Comparison of ENCODE assay signal across 10 cellular contexts in the genomic region with DNA sequence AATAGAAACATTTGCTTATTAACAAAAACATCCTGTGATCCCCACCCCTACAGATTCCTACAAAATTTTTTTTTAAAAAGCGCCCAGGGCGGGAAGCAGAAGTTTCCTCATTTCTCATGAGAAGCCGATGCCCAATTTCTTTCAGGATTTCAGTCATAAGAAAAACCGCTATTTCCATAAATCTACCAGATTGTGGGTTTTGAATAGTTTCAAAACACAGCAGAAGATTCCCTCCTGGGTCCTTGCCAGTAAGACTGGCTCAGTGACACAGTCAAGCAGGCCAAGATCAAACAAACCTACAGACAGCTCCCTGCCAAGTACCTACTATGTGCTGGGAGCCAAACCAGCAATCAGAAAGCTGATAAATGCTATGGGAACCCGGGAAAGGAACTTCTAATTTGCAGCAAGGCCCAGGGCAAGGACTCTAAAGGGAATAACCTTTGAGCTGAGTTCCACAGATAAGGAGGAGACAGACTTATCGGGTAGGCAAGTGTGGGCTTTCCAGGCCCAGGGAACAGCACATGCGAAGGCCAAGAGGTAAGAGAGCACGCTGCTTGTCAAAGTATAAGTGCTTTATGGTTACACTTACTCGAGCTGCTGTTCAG.
DNase-seq lines count a peak whose midpoint lies in the region; ATAC-seq and TF ChIP-seq lines count a peak whose summit lies in the region.
"Had no signal": no experiment of that assay in that cellular context is flagged by ENCODE, and none has a peak within 500 bp of the region (broad histone marks: within the 10 kb centered on the region; RNA-seq: fewer than 3 reads in every experiment).

No MANE protein-coding gene starts in this region.

- peaks cover 74 to 85% of the 10 kb centered on the region in 2 donors for H3K4me1 Mint-ChIP-seq in natural killer cell treated with Interleukin-12 subunit alpha and Interleukin-12 subunit beta and Interleukin-15 and Interleukin-18, amount 100 ng/mL, for 72 hours (ENCODE audit: low read depth in 2 of 2)

- TF ChIP-seq CTCF in GM12865 (IDR thresholded peaks at IDR 0.05; ENCODE audit: insufficient read depth, low read depth, low read length, missing control alignments) (no peak), adrenal gland (IDR thresholded peaks at IDR 0.05) (no peak)

- H3K9me3 ChIP-seq in adrenal gland (replicated peaks in 1 of 3) = no peaks in the 10 kb centered on the region
- H3K9me3 ChIP-seq: body of pancreas had no signal

- H3K36me3 ChIP-seq in adrenal gland (replicated peaks in 1 of 2) = no peaks in the 10 kb centered on the region

- DNase-seq in GM12865 (ENCODE audit: low read depth) (peak; percentile 58), adrenal gland (no peak), NCI-H524 treated with DMSO at 0.1 percent for 48 hours (lab: John Stamatoyannopoulos, UW) (no peak), NCI-H510A (lab: John Stamatoyannopoulos, UW) (no peak)
- DNase-seq in activated naive CD4-positive, alpha-beta T cell treated with anti-CD3 and anti-CD28 coated beads, Interleukin-2, amount 50 U/mL, for 72 hours (ENCODE audit: low spot score in 2 of 2) = no peak
- no peak for DNase-seq in natural killer cell treated with Interleukin-12 subunit alpha and Interleukin-12 subunit beta and Interleukin-15 and Interleukin-18, amount 100 ng/mL, for 72 hours (ENCODE audit: low spot score)
- DNase-seq: body of pancreas, NCI-H1436 had no signal

- no peaks in the 10 kb centered on the region for H3K27me3 ChIP-seq in adrenal gland
- H3K27me3 ChIP-seq: body of pancreas had no signal

- H3K27ac Mint-ChIP-seq in activated naive CD4-positive, alpha-beta T cell treated with anti-CD3 and anti-CD28 coated beads, Interleukin-2, amount 50 U/mL, for 72 hours = peak overlapping the region; percentile 78 to 94
- H3K27ac Mint-ChIP-seq in natural killer cell treated with Interleukin-12 subunit alpha and Interleukin-12 subunit beta and Interleukin-15 and Interleukin-18, amount 100 ng/mL, for 72 hours = peak overlapping the region; percentile 92 to 93

- peak overlapping the region; percentile 88 for H3K4me3 Mint-ChIP-seq in natural killer cell treated with Interleukin-12 subunit alpha and Interleukin-12 subunit beta and Interleukin-15 and Interleukin-18, amount 100 ng/mL, for 72 hours

- WGBS in adrenal gland, 4 donors = 64 to 72% (median 69%) methylated on average over 9 of the region's 9 CpGs

- H3K9me3 Mint-ChIP-seq in activated naive CD4-positive, alpha-beta T cell treated with anti-CD3 and anti-CD28 coated beads, Interleukin-2, amount 50 U/mL, for 72 hours = no peaks in the 10 kb centered on the region
- H3K9me3 Mint-ChIP-seq in natural killer cell treated with Interleukin-12 subunit alpha and Interleukin-12 subunit beta and Interleukin-15 and Interleukin-18, amount 100 ng/mL, for 72 hours = no peaks in the 10 kb centered on the region

- TF ChIP-seq POLR2A in adrenal gland (IDR thresholded peaks at IDR 0.05) = no peak

- H3K36me3 Mint-ChIP-seq in activated naive CD4-positive, alpha-beta T cell treated with anti-CD3 and anti-CD28 coated beads, Interleukin-2, amount 50 U/mL, for 72 hours = peaks cover under 1 to 29% of the 10 kb centered on the region in 2 donors
- no peaks in the 10 kb centered on the region for H3K36me3 Mint-ChIP-seq in natural killer cell treated with Interleukin-12 subunit alpha and Interleukin-12 subunit beta and Interleukin-15 and Interleukin-18, amount 100 ng/mL, for 72 hours

- no peak overlapping the region for H3K27ac ChIP-seq in adrenal gland

- peak overlapping the region; percentile 62 for H3K4me3 ChIP-seq in GM12865 (ENCODE audit: low read depth, low read length)
- no peak overlapping the region for H3K4me3 ChIP-seq in adrenal gland
- H3K4me3 ChIP-seq: body of pancreas had no signal

- ATAC-seq in HG03097 (IDR thresholded peaks at IDR 0.05; ENCODE audit: low FRiP score, unreplicated experiment) (peak; percentile 10), GM18858 (IDR thresholded peaks at IDR 0.05; ENCODE audit: unreplicated experiment) (no peak)
- ATAC-seq in activated naive CD4-positive, alpha-beta T cell treated with anti-CD3 and anti-CD28 coated beads, Interleukin-2, amount 50 U/mL, for 72 hours = peak; percentile 18 to 39
- no peak for ATAC-seq in natural killer cell treated with Interleukin-12 subunit alpha and Interleukin-12 subunit beta and Interleukin-15 and Interleukin-18, amount 100 ng/mL, for 72 hours
- ATAC-seq: body of pancreas had no signal

- H3K4me1 ChIP-seq in adrenal gland (replicated peaks in 1 of 2) = no peaks in the 10 kb centered on the region

- intact Hi-C loops in adrenal gland (cut with DNase I) = no loop called here

- H3K27me3 Mint-ChIP-seq in natural killer cell treated with Interleukin-12 subunit alpha and Interleukin-12 subunit beta and Interleukin-15 and Interleukin-18, amount 100 ng/mL, for 72 hours = no peaks in the 10 kb centered on the region

Comparison
In these comparisons a context has a peak if more than half of its experiments do, and no peak if none do; other contexts are left out.
1. ATAC-seq: peak in HG03097 (single experiment) and activated naive CD4-positive, alpha-beta T cell treated with anti-CD3 and anti-CD28 coated beads, Interleukin-2, amount 50 U/mL, for 72 hours (2 of 2); none in natural killer cell treated with Interleukin-12 subunit alpha and Interleukin-12 subunit beta and Interleukin-15 and Interleukin-18, amount 100 ng/mL, for 72 hours (0 of 2) and GM18858 (single experiment).